Comparison of ENCODE assay signal across 9 cellular contexts in the genomic region with DNA sequence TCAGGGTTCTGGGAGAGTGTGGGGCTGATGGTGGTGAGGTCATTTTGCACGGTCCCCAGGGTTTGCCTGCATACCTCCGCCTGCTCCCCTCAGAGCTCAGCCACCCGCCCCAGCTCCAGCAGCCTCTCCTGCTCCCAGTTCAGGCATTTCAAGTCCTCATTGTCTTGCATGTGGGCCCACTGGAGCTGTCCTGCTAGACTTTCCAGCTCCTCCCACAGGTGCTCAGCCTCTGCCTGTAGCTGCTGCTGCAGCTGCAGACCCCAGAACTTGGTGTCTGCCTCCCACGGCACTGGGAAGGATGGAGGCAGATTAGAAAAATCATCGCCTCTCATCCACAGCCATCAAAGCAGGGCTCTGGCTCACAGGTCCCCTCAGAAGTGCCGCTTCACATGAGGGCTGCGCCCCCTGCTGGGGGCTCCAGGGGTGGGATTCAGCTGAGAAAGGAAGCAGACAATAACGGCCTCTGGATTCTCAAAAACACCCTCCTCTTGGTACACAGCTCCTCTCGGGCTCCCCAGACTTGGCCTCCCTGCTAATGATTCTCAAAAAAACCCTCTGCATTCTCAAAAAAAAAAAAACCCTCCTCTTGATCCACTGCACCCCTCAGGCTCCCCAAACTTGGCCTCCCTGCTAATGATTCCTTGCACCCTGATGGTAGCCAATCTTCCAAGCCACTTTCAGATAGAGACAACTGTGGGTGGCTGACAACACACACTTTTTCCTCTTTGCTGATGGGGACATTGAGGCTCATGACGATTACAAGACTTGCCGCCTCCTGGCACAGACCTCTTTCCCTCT.
A peak's percentile ranks its signal among the peaks of the same experiment; 100 is the strongest.
DNase-seq lines count a peak whose midpoint lies in the region; ATAC-seq and TF ChIP-seq lines count a peak whose summit lies in the region.
"Had no signal": no experiment of that assay in that cellular context is flagged by ENCODE, and none has a peak within 500 bp of the region (broad histone marks: within the 10 kb centered on the region; RNA-seq: fewer than 3 reads in every experiment).

No MANE protein-coding gene starts in this region.

- WGBS in lung, 2 donors, result 42 to 43% methylated on average over 11 of the region's 11 CpGs

- no peaks in the 10 kb centered on the region for H3K36me3 ChIP-seq in lung (ENCODE audit: control insufficient read depth in 2 of 2, insufficient read depth in 2 of 2, low read length in 2 of 2)
- H3K36me3 ChIP-seq: BLaER1 had no signal

- H3K27ac ChIP-seq in coronary artery (no peak overlapping the region), lung (ENCODE audit: low read depth in 1 of 2, low read length in 1 of 2) (no peak overlapping the region)
- H3K27ac ChIP-seq: BLaER1 had no signal

- TF ChIP-seq CTCF in coronary artery (IDR thresholded peaks at IDR 0.05) (no peak), lung (IDR thresholded peaks at IDR 0.05; ENCODE audit: control extremely low read depth, extremely low read depth) (peak; percentile 55)

- no peak overlapping the region for H3K4me3 ChIP-seq in coronary artery
- H3K4me3 ChIP-seq in lung, result no peak overlapping the region
- H3K4me3 ChIP-seq: BLaER1 had no signal

- H3K27me3 ChIP-seq in lung (ENCODE audit: control insufficient read depth, insufficient read depth), result no peaks in the 10 kb centered on the region
- H3K27me3 ChIP-seq: BLaER1 had no signal

- no peak for ATAC-seq in lung (ENCODE audit: insufficient read depth, low FRiP score)

- H3K9me3 ChIP-seq in lung (ENCODE audit: control insufficient read depth in 2 of 2, insufficient read depth in 1 of 2, low read length in 1 of 2), result no peaks in the 10 kb centered on the region

- DNase-seq in NCI-H1417 (lab: John Stamatoyannopoulos, UW) (peak; percentile 7 to 59 (median 16)), NCI-H1417 treated with DMSO at 0.1 percent for 48 hours (lab: John Stamatoyannopoulos, UW) (no peak), NAMALWA (ENCODE audit: low spot score) (peak; percentile 72), coronary artery (ENCODE audit: low spot score) (peak; percentile 46), lung (ENCODE audit: low spot score) (peak; percentile 48), GF-D8 (lab: John Stamatoyannopoulos, UW) (no peak)
- peak; percentile 27 for DNase-seq in activated CD4-positive, alpha-beta T cell treated with anti-CD3 and anti-CD28 coated beads for 1 hour
- peak; percentile 4 to 15 for DNase-seq in stimulated activated CD8-positive, alpha-beta memory T cell treated with anti-CD3 and anti-CD28 coated beads, Interleukin-2, amount 100 ng/mL, for 1 hour (ENCODE audit: low read depth in 2 of 2)

- no peaks in the 10 kb centered on the region for H3K4me1 ChIP-seq in lung (ENCODE audit: control insufficient read depth in 2 of 2, insufficient read depth in 2 of 2, low read length in 2 of 2)
- H3K4me1 ChIP-seq: BLaER1 had no signal

Comparison
In these comparisons a context has a peak if more than half of its experiments do, and no peak if none do; other contexts are left out.
1. DNase-seq: peak in NCI-H1417 (3 of 3), NAMALWA (single experiment), activated CD4-positive, alpha-beta T cell treated with anti-CD3 and anti-CD28 coated beads for 1 hour (single experiment), coronary artery (single experiment), lung (single experiment) and stimulated activated CD8-positive, alpha-beta memory T cell treated with anti-CD3 and anti-CD28 coated beads, Interleukin-2, amount 100 ng/mL, for 1 hour (2 of 2); none in NCI-H1417 treated with DMSO at 0.1 percent for 48 hours (single experiment) and GF-D8 (single experiment).